25 cellular contexts compared by ENCODE assay signal in the genomic region with DNA sequence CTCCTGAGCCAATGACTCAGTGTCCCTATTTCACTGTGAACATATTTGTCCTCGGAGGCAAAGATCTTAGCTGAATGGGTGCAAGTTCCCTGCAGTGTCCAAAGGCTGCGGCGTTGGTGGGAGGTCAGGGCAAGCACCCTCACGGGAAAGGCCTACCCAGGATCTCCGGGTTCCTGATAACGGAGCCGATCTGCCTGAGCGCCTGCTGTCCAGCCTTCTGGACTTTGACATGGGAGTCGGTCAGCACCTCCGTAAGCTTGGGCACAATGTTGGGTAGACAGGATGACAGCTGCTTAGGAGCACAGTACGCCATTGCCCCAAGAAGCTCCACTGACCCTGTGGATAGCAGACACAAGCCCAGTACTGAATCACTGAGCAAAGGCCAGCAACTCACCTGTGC.
"Had no signal": no experiment of that assay in that cellular context is flagged by ENCODE, and none has a peak within 500 bp of the region (broad histone marks: within the 10 kb centered on the region; RNA-seq: fewer than 3 reads in every experiment).

No MANE protein-coding gene starts in this region.

- H3K27me3 Mint-ChIP-seq: activated CD4-positive, alpha-beta memory T cell treated with anti-CD3 and anti-CD28 coated beads for 36 hours; activated CD4-positive, alpha-beta T cell treated with anti-CD3 and anti-CD28 coated beads, Interleukin-2, amount 10 ng/mL, durations not matched to agents 7 days and 5 days; activated naive CD8-positive, alpha-beta T cell treated with anti-CD3 and anti-CD28 coated beads, Interleukin-2, amount 10 ng/mL, durations not matched to agents 7 days and 5 days; T-cell had no signal

- H3K4me1 Mint-ChIP-seq: activated CD4-positive, alpha-beta T cell treated with anti-CD3 and anti-CD28 coated beads, Interleukin-2, amount 10 ng/mL, durations not matched to agents 7 days and 5 days; activated naive CD8-positive, alpha-beta T cell treated with anti-CD3 and anti-CD28 coated beads, Interleukin-2, amount 10 ng/mL, durations not matched to agents 7 days and 5 days; T-cell had no signal

- FAIRE-seq: K562 had no signal

- H3K27ac ChIP-seq: adrenal gland, SK-N-MC, VCaP had no signal

- H3K9me3 ChIP-seq: adrenal gland had no signal

- H3K27me3 ChIP-seq: adrenal gland had no signal

- H3K4me3 Mint-ChIP-seq: activated CD4-positive, alpha-beta memory T cell treated with anti-CD3 and anti-CD28 coated beads for 36 hours; activated CD4-positive, alpha-beta T cell treated with anti-CD3 and anti-CD28 coated beads, Interleukin-2, amount 10 ng/mL, durations not matched to agents 7 days and 5 days; activated naive CD8-positive, alpha-beta T cell treated with anti-CD3 and anti-CD28 coated beads, Interleukin-2, amount 10 ng/mL, durations not matched to agents 7 days and 5 days; activated T-cell treated with anti-CD3 and anti-CD28 coated beads, Interleukin-2, amount 50 U/mL, for 72 hours; T-cell had no signal

- DNase-seq: activated CD4-positive, alpha-beta memory T cell treated with anti-CD3 and anti-CD28 coated beads for 36 hours; activated CD4-positive, alpha-beta T cell treated with anti-CD3 and anti-CD28 coated beads, Interleukin-2, amount 10 ng/mL, durations not matched to agents 7 days and 5 days; activated CD4-positive, CD25-positive, alpha-beta regulatory T cell; activated CD8-positive, alpha-beta memory T cell treated with anti-CD3 and anti-CD28 coated beads for 24 hours; activated naive CD4-positive, alpha-beta T cell treated with anti-CD3 and anti-CD28 coated beads, Interleukin-2, amount 50 U/mL, for 16 hours; activated naive CD8-positive, alpha-beta T cell treated with anti-CD3 and anti-CD28 coated beads, Interleukin-2, amount 10 ng/mL, durations not matched to agents 7 days and 5 days; activated T-cell treated with anti-CD3 and anti-CD28 coated beads, Interleukin-2, amount 50 U/mL, for 72 hours; adrenal gland; anterior cingulate cortex; Karpas-422; MM.1S; NCI-H1105; NCI-H1436; NCI-H1694 treated with DMSO at 0.1 percent for 48 hours; NCI-H2029 treated with DMSO at 0.1 percent for 48 hours; NCI-H526; NCI-H774; OCI-M1; RPMI8226; T-cell had no signal

- H3K9me3 Mint-ChIP-seq: activated CD4-positive, alpha-beta memory T cell treated with anti-CD3 and anti-CD28 coated beads for 36 hours; activated CD4-positive, alpha-beta T cell treated with anti-CD3 and anti-CD28 coated beads, Interleukin-2, amount 10 ng/mL, durations not matched to agents 7 days and 5 days; activated naive CD8-positive, alpha-beta T cell treated with anti-CD3 and anti-CD28 coated beads, Interleukin-2, amount 10 ng/mL, durations not matched to agents 7 days and 5 days; activated T-cell treated with anti-CD3 and anti-CD28 coated beads, Interleukin-2, amount 50 U/mL, for 72 hours; T-cell had no signal

- H3K4me3 ChIP-seq: adrenal gland, K562, SK-N-MC had no signal

- H3K27ac Mint-ChIP-seq: activated CD4-positive, alpha-beta memory T cell treated with anti-CD3 and anti-CD28 coated beads for 36 hours; activated CD4-positive, alpha-beta T cell treated with anti-CD3 and anti-CD28 coated beads, Interleukin-2, amount 10 ng/mL, durations not matched to agents 7 days and 5 days; activated naive CD8-positive, alpha-beta T cell treated with anti-CD3 and anti-CD28 coated beads, Interleukin-2, amount 10 ng/mL, durations not matched to agents 7 days and 5 days; T-cell had no signal

- H3K4me1 ChIP-seq: adrenal gland had no signal

- ATAC-seq: activated T-cell treated with anti-CD3 and anti-CD28 coated beads, Interleukin-2, amount 50 U/mL, for 72 hours; K562; Panc1; Right ventricle myocardium inferior; T-cell had no signal
